Comparison of ENCODE assay signal across 8 cellular contexts in the genomic region with DNA sequence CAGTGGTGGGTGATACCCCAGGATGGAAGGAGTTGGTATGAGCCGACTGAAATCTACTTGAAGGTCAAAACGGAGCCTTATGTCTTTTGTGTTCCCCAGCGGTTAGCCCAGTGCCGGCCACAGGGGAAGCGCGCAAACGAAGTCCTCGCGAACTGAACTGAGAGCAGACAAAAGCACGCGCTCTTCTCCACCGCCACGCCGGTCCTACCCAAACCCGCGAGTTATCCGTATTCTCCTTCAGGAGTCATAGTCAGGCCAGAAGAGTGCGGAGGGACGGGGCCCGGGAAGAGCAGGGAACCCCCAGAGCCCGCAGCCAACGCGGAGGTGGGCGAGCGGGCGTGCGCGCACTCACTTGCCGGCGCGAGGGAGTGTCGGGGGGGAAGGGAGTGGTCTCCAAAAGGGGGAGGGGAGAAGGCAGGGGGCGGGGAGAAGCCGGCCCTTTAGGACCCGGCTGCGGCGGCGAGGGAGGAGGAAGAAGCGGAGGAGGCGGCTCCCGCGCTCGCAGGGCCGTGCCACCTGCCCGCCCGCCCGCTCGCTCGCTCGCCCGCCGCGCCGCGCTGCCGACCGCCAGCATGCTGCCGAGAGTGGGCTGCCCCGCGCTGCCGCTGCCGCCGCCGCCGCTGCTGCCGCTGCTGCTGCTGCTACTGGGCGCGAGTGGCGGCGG. TPM values are rescaled to one million over a fixed set of nuclear protein-coding genes. Genes with fewer than 3 reads are reported as not detected.
A peak's percentile ranks its signal among the peaks of the same experiment; 100 is the strongest.
DNase-seq lines count a peak whose midpoint lies in the region; ATAC-seq and TF ChIP-seq lines count a peak whose summit lies in the region.

A gene with protein sequence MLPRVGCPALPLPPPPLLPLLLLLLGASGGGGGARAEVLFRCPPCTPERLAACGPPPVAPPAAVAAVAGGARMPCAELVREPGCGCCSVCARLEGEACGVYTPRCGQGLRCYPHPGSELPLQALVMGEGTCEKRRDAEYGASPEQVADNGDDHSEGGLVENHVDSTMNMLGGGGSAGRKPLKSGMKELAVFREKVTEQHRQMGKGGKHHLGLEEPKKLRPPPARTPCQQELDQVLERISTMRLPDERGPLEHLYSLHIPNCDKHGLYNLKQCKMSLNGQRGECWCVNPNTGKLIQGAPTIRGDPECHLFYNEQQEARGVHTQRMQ (plus strand): TSS at position 469 of the 664 bp plus-strand sequence. CDS start 104 bp downstream, at position 573.

- DNase-seq in G401 (ENCODE audit: low spot score) (peak; percentile 15), NCI-H128 (lab: John Stamatoyannopoulos, UW; ENCODE audit: unreplicated experiment) (peak; percentile 24), fibroblast of the aortic adventitia (ENCODE audit: low read depth) (no peak), nephron progenitor cell (peak; percentile 84), uterus (peak; percentile 35 to 44)
- peak; percentile 74 for DNase-seq in activated CD8-positive, alpha-beta T cell treated with anti-CD3 and anti-CD28 coated beads, Interleukin-2, amount 10 ng/mL, durations not matched to agents 7 days and 5 days

- CTCF ChIA-PET in activated CD8-positive, alpha-beta T cell treated with anti-CD3 and anti-CD28 coated beads, Interleukin-2, amount 10 ng/mL, durations not matched to agents 7 days and 5 days (lab: Charles Lee): no interaction called here

- H3K36me3 ChIP-seq in uterus: no peaks in the 10 kb centered on the region

- H3K9me3 ChIP-seq in uterus: no peaks in the 10 kb centered on the region

- no peaks in the 10 kb centered on the region for H3K4me1 ChIP-seq in uterus

- no peaks in the 10 kb centered on the region for H3K9me3 Mint-ChIP-seq in activated CD8-positive, alpha-beta T cell treated with anti-CD3 and anti-CD28 coated beads, Interleukin-2, amount 10 ng/mL, durations not matched to agents 7 days and 5 days (ENCODE audit: insufficient read depth)
- H3K9me3 Mint-ChIP-seq in nephron progenitor cell: peaks cover 5% of the 10 kb centered on the region

- in situ Hi-C loops in G401 (cut with HindIII; ENCODE audit: low sequenced_read_pairs): no loop called here

- peak within 1 kb of the TSS; percentile 55 for H3K27ac Mint-ChIP-seq in activated CD8-positive, alpha-beta T cell treated with anti-CD3 and anti-CD28 coated beads, Interleukin-2, amount 10 ng/mL, durations not matched to agents 7 days and 5 days
- H3K27ac Mint-ChIP-seq in nephron progenitor cell: peak within 1 kb of the TSS; percentile 80

- H3K27me3 ChIP-seq in uterus: no peaks in the 10 kb centered on the region

- H3K4me3 ChIP-seq in fibroblast of the aortic adventitia (ENCODE audit: low read depth, low read length) (peak within 1 kb of the TSS; percentile 37), uterus (peak within 1 kb of the TSS; percentile 42 to 55)

- H3K4me3 Mint-ChIP-seq in activated CD8-positive, alpha-beta T cell treated with anti-CD3 and anti-CD28 coated beads, Interleukin-2, amount 10 ng/mL, durations not matched to agents 7 days and 5 days: peak within 1 kb of the TSS; percentile 84
- H3K4me3 Mint-ChIP-seq in nephron progenitor cell: peak within 1 kb of the TSS; percentile 98

- peak; percentile 78 for ATAC-seq in activated CD8-positive, alpha-beta T cell treated with anti-CD3 and anti-CD28 coated beads, Interleukin-2, amount 10 ng/mL, durations not matched to agents 7 days and 5 days
- no peak for ATAC-seq in HG03095 (IDR thresholded peaks at IDR 0.05; ENCODE audit: unreplicated experiment)
- no peak for ATAC-seq in activated CD4-positive, CD25-positive, alpha-beta regulatory T cell treated with anti-CD3 and anti-CD28 coated beads, Interleukin-2, amount 50 U/mL, for 24 hours

- intact Hi-C loops in uterus (cut with DNase I; ENCODE audit: low total_unique reads): no loop called here

- no peak for TF ChIP-seq CTCF in fibroblast of the aortic adventitia (IDR thresholded peaks at IDR 0.05; ENCODE audit: insufficient read depth, low read length)
- TF ChIP-seq CTCF in nephron progenitor cell (IDR thresholded peaks at IDR 0.05): no peak
- peak in 1 of 4 experiments; percentile 8 for TF ChIP-seq CTCF in uterus (IDR thresholded peaks at IDR 0.05)

- POLR2A ChIA-PET in activated CD8-positive, alpha-beta T cell treated with anti-CD3 and anti-CD28 coated beads, Interleukin-2, amount 10 ng/mL, durations not matched to agents 7 days and 5 days (lab: Charles Lee): interaction anchor here (1.5 kb wide), 1 partner anchor 134 kb away, joined by 4 read pairs; a partner anchor contains a TSS

- TF ChIP-seq POLR2A in uterus (IDR thresholded peaks at IDR 0.05): peak in 1 of 2 donors; percentile 43

- H3K36me3 Mint-ChIP-seq in activated CD8-positive, alpha-beta T cell treated with anti-CD3 and anti-CD28 coated beads, Interleukin-2, amount 10 ng/mL, durations not matched to agents 7 days and 5 days (ENCODE audit: low read depth): peaks cover 13% of the 10 kb centered on the region
- H3K36me3 Mint-ChIP-seq in nephron progenitor cell (ENCODE audit: low read depth): peaks cover 7% of the 10 kb centered on the region

- peaks cover 65% of the 10 kb centered on the region for H3K27me3 Mint-ChIP-seq in activated CD8-positive, alpha-beta T cell treated with anti-CD3 and anti-CD28 coated beads, Interleukin-2, amount 10 ng/mL, durations not matched to agents 7 days and 5 days (ENCODE audit: low read depth)
- peaks cover 16% of the 10 kb centered on the region for H3K27me3 Mint-ChIP-seq in nephron progenitor cell (ENCODE audit: low read depth, poor library complexity)

- peak within 1 kb of the TSS; percentile 42 to 56 for H3K27ac ChIP-seq in uterus

- peaks cover 45% of the 10 kb centered on the region for H3K4me1 Mint-ChIP-seq in activated CD8-positive, alpha-beta T cell treated with anti-CD3 and anti-CD28 coated beads, Interleukin-2, amount 10 ng/mL, durations not matched to agents 7 days and 5 days (ENCODE audit: low read depth)
- H3K4me1 Mint-ChIP-seq in nephron progenitor cell: peaks cover 57% of the 10 kb centered on the region

RNA-seq across cellular contexts. Expression of the gene that starts here (rescaled TPM):
- total RNA-seq in G401 (2014; rRNA removed; shearing (Covaris generic)): 134 and 159 TPM in 2 replicates
- 10 to 100 TPM; 74.7 to 75.5 TPM for total RNA-seq in activated CD8-positive, alpha-beta T cell treated with anti-CD3 and anti-CD28 coated beads, Interleukin-2, amount 10 ng/mL, durations not matched to agents 7 days and 5 days
- total RNA-seq in fibroblast of the aortic adventitia (ENCODE audit: low replicate concordance): 1.1 and 10.6 TPM in 2 replicates
- total RNA-seq in uterus: 100 to 1,000 TPM in 2 of 4 donors, 10 to 100 TPM in 2; 59.5 to 398 (median 102) TPM
